36 cellular contexts compared by ENCODE assay signal in genomic region chr12:26358651-26359050, GRCh38.
"Had no signal": no experiment of that assay in that cellular context is flagged by ENCODE, and none has a peak within 500 bp of the region (broad histone marks: within the 10 kb centered on the region; RNA-seq: fewer than 3 reads in every experiment).

No MANE protein-coding gene starts in this region.

- H3K27me3 Mint-ChIP-seq: activated B cell treated with CpG ODN at 0.5 μM for 24 hours; activated CD4-positive, alpha-beta memory T cell treated with anti-CD3 and anti-CD28 coated beads, Interleukin-2, amount 10 ng/mL, durations not matched to agents 7 days and 5 days; activated CD4-positive, alpha-beta T cell treated with anti-CD3 and anti-CD28 coated beads, Interleukin-2, amount 10 ng/mL, durations not matched to agents 24 days and 14 days; activated CD8-positive, alpha-beta memory T cell treated with anti-CD3 and anti-CD28 coated beads, Interleukin-2, amount 10 ng/mL, durations not matched to agents 7 days and 5 days; activated naive CD4-positive, alpha-beta T cell treated with anti-CD3 and anti-CD28 coated beads, Interleukin-2, amount 50 U/mL, for 24 hours; activated naive CD8-positive, alpha-beta T cell; activated naive CD8-positive, alpha-beta T cell treated with anti-CD3 and anti-CD28 coated beads, Interleukin-2, amount 10 ng/mL, durations not matched to agents 7 days and 5 days; activated naive CD8-positive, alpha-beta T cell treated with anti-CD3 and anti-CD28 coated beads, Interleukin-2, amount 50 U/mL, for 24 hours; activated T-cell treated with anti-CD3 and anti-CD28 coated beads, Interleukin-2, amount 50 U/mL, for 24 hours; central memory CD8-positive, alpha-beta T cell had no signal

- H3K36me3 Mint-ChIP-seq: brain had no signal

- FAIRE-seq: bronchial epithelial cell, TTC549 had no signal

- H3K4me3 ChIP-seq: ascending aorta, cardiac muscle cell had no signal

- H3K36me3 ChIP-seq: ascending aorta, cardiac muscle cell had no signal

- H3K9me3 Mint-ChIP-seq: activated CD4-positive, alpha-beta T cell treated with anti-CD3 and anti-CD28 coated beads, Interleukin-2, amount 10 ng/mL, durations not matched to agents 24 days and 14 days; activated naive CD4-positive, alpha-beta T cell treated with anti-CD3 and anti-CD28 coated beads for 36 hours; activated naive CD4-positive, alpha-beta T cell treated with anti-CD3 and anti-CD28 coated beads, Interleukin-2, amount 50 U/mL, for 24 hours; activated naive CD8-positive, alpha-beta T cell treated with anti-CD3 and anti-CD28 coated beads, Interleukin-2, amount 10 ng/mL, durations not matched to agents 7 days and 5 days; activated naive CD8-positive, alpha-beta T cell treated with anti-CD3 and anti-CD28 coated beads, Interleukin-2, amount 50 U/mL, for 24 hours; activated T-cell treated with anti-CD3 and anti-CD28 coated beads, Interleukin-2, amount 50 U/mL, for 24 hours; activated T-helper 2 cell treated with anti-CD3 and anti-CD28 coated beads, Interferon-gamma antibody, Interleukin-2, Interleukin-4, amounts not matched to agents 10 μg/mL and 5 μg/mL and 100 μg/mL, durations not matched to agents 14 hours and 24 hours and 36 hours; brain; central memory CD8-positive, alpha-beta T cell; T-helper 1 cell treated with Interleukin-12 subunit alpha and Interleukin-12 subunit beta and Interleukin-4 antibody, amounts not matched to agents 30 μg/mL and 1 μg/mL, for 36 hours; T-helper 2 cell treated with Interferon-gamma antibody and Interleukin-4, amounts not matched to agents 5 μg/mL and 100 μg/mL, for 36 hours had no signal

- H3K9me3 ChIP-seq: ascending aorta had no signal

- DNase-seq: activated B cell treated with CpG ODN at 0.5 μM for 24 hours; activated CD4-positive, alpha-beta memory T cell treated with anti-CD3 and anti-CD28 coated beads, Interleukin-2, amount 10 ng/mL, durations not matched to agents 7 days and 5 days; activated CD4-positive, alpha-beta T cell treated with anti-CD3 and anti-CD28 coated beads for 4 hours; activated CD4-positive, alpha-beta T cell treated with anti-CD3 and anti-CD28 coated beads, Interleukin-2, amount 10 ng/mL, durations not matched to agents 24 days and 14 days; activated CD4-positive, alpha-beta T cell treated with anti-CD3 and anti-CD28 coated beads, Interleukin-2, amount 50 U/mL, for 1 hour; activated CD4-positive, alpha-beta T cell treated with anti-CD3 and anti-CD28 coated beads, Interleukin-2, amount 50 U/mL, for 48 hours; activated CD4-positive, CD25-positive, alpha-beta regulatory T cell treated with anti-CD3 and anti-CD28 coated beads, Interleukin-2, amount 50 U/mL, for 72 hours; activated CD8-positive, alpha-beta memory T cell treated with anti-CD3 and anti-CD28 coated beads for 24 hours; activated CD8-positive, alpha-beta memory T cell treated with anti-CD3 and anti-CD28 coated beads, Interleukin-2, amount 10 ng/mL, durations not matched to agents 7 days and 5 days; activated CD8-positive, alpha-beta memory T cell treated with anti-CD3 and anti-CD28 coated beads, Interleukin-2, amount 50 U/mL, for 48 hours; activated CD8-positive, alpha-beta T cell treated with anti-CD3 and anti-CD28 coated beads, Interleukin-2, amount 10 ng/mL, durations not matched to agents 7 days and 5 days; activated effector memory CD4-positive, alpha-beta T cell treated with Interleukin-2 at 50 U/mL for 16 hours; activated gamma-delta T cell; activated naive CD4-positive, alpha-beta T cell treated with anti-CD3 and anti-CD28 coated beads for 36 hours; activated naive CD8-positive, alpha-beta T cell treated with anti-CD3 and anti-CD28 coated beads, Interleukin-2, amount 10 ng/mL, durations not matched to agents 7 days and 5 days; activated naive CD8-positive, alpha-beta T cell treated with anti-CD3 and anti-CD28 coated beads, Interleukin-2, amount 50 U/mL, for 24 hours; activated T-cell treated with anti-CD3 and anti-CD28 coated beads, Interleukin-2, amount 50 U/mL, for 24 hours; activated T-cell treated with anti-CD3 and anti-CD28 coated beads, Interleukin-2, amount 50 U/mL, for 48 hours; amygdala; anterior cingulate cortex; caudate nucleus; cerebellar nuclear complex; T-helper 1 cell; T-helper 2 cell; T-helper 9 cell had no signal

- H3K4me3 Mint-ChIP-seq: activated B cell treated with CpG ODN at 0.5 μM for 24 hours; activated CD4-positive, alpha-beta memory T cell treated with anti-CD3 and anti-CD28 coated beads, Interleukin-2, amount 10 ng/mL, durations not matched to agents 7 days and 5 days; activated CD4-positive, alpha-beta T cell treated with anti-CD3 and anti-CD28 coated beads, Interleukin-2, amount 10 ng/mL, durations not matched to agents 24 days and 14 days; activated CD8-positive, alpha-beta memory T cell treated with anti-CD3 and anti-CD28 coated beads, Interleukin-2, amount 10 ng/mL, durations not matched to agents 7 days and 5 days; activated CD8-positive, alpha-beta T cell treated with anti-CD3 and anti-CD28 coated beads, Interleukin-2, amount 10 ng/mL, durations not matched to agents 7 days and 5 days; activated naive CD4-positive, alpha-beta T cell treated with anti-CD3 and anti-CD28 coated beads for 36 hours; activated naive CD4-positive, alpha-beta T cell treated with anti-CD3 and anti-CD28 coated beads, Interleukin-2, amount 50 U/mL, for 24 hours; activated naive CD8-positive, alpha-beta T cell; activated naive CD8-positive, alpha-beta T cell treated with anti-CD3 and anti-CD28 coated beads, Interleukin-2, amount 10 ng/mL, durations not matched to agents 7 days and 5 days; activated naive CD8-positive, alpha-beta T cell treated with anti-CD3 and anti-CD28 coated beads, Interleukin-2, amount 50 U/mL, for 24 hours; activated T-cell treated with anti-CD3 and anti-CD28 coated beads, Interleukin-2, amount 50 U/mL, for 24 hours; brain; central memory CD8-positive, alpha-beta T cell; T-helper 1 cell treated with Interleukin-12 subunit alpha and Interleukin-12 subunit beta and Interleukin-4 antibody, amounts not matched to agents 30 μg/mL and 1 μg/mL, for 36 hours; T-helper 2 cell treated with Interferon-gamma antibody and Interleukin-4, amounts not matched to agents 5 μg/mL and 100 μg/mL, for 36 hours had no signal

- H3K27ac Mint-ChIP-seq: activated B cell treated with CpG ODN at 0.5 μM for 24 hours; activated CD4-positive, alpha-beta memory T cell treated with anti-CD3 and anti-CD28 coated beads, Interleukin-2, amount 10 ng/mL, durations not matched to agents 7 days and 5 days; activated CD4-positive, alpha-beta T cell treated with anti-CD3 and anti-CD28 coated beads, Interleukin-2, amount 10 ng/mL, durations not matched to agents 24 days and 14 days; activated CD8-positive, alpha-beta memory T cell treated with anti-CD3 and anti-CD28 coated beads, Interleukin-2, amount 10 ng/mL, durations not matched to agents 7 days and 5 days; activated CD8-positive, alpha-beta T cell treated with anti-CD3 and anti-CD28 coated beads, Interleukin-2, amount 10 ng/mL, durations not matched to agents 7 days and 5 days; activated naive CD4-positive, alpha-beta T cell treated with anti-CD3 and anti-CD28 coated beads for 36 hours; activated naive CD4-positive, alpha-beta T cell treated with anti-CD3 and anti-CD28 coated beads, Interleukin-2, amount 50 U/mL, for 24 hours; activated naive CD8-positive, alpha-beta T cell; activated naive CD8-positive, alpha-beta T cell treated with anti-CD3 and anti-CD28 coated beads, Interleukin-2, amount 10 ng/mL, durations not matched to agents 7 days and 5 days; activated naive CD8-positive, alpha-beta T cell treated with anti-CD3 and anti-CD28 coated beads, Interleukin-2, amount 50 U/mL, for 24 hours; activated T-cell treated with anti-CD3 and anti-CD28 coated beads, Interleukin-2, amount 50 U/mL, for 24 hours; activated T-helper 2 cell treated with anti-CD3 and anti-CD28 coated beads, Interferon-gamma antibody, Interleukin-2, Interleukin-4, amounts not matched to agents 10 μg/mL and 5 μg/mL and 100 μg/mL, durations not matched to agents 14 hours and 24 hours and 36 hours; brain; T-helper 1 cell treated with Interleukin-12 subunit alpha and Interleukin-12 subunit beta and Interleukin-4 antibody, amounts not matched to agents 30 μg/mL and 1 μg/mL, for 36 hours; T-helper 2 cell treated with Interferon-gamma antibody and Interleukin-4, amounts not matched to agents 5 μg/mL and 100 μg/mL, for 36 hours had no signal

- H3K27me3 ChIP-seq: ascending aorta, cardiac muscle cell had no signal

- H3K4me1 Mint-ChIP-seq: activated CD4-positive, alpha-beta memory T cell treated with anti-CD3 and anti-CD28 coated beads, Interleukin-2, amount 10 ng/mL, durations not matched to agents 7 days and 5 days; activated CD4-positive, alpha-beta T cell treated with anti-CD3 and anti-CD28 coated beads, Interleukin-2, amount 10 ng/mL, durations not matched to agents 24 days and 14 days; activated CD8-positive, alpha-beta memory T cell treated with anti-CD3 and anti-CD28 coated beads, Interleukin-2, amount 10 ng/mL, durations not matched to agents 7 days and 5 days; activated naive CD4-positive, alpha-beta T cell treated with anti-CD3 and anti-CD28 coated beads, Interleukin-2, amount 50 U/mL, for 24 hours; activated naive CD8-positive, alpha-beta T cell treated with anti-CD3 and anti-CD28 coated beads, Interleukin-2, amount 10 ng/mL, durations not matched to agents 7 days and 5 days; activated naive CD8-positive, alpha-beta T cell treated with anti-CD3 and anti-CD28 coated beads, Interleukin-2, amount 50 U/mL, for 24 hours; brain; central memory CD8-positive, alpha-beta T cell had no signal
